21 cellular contexts compared by ENCODE assay signal in the genomic region with DNA sequence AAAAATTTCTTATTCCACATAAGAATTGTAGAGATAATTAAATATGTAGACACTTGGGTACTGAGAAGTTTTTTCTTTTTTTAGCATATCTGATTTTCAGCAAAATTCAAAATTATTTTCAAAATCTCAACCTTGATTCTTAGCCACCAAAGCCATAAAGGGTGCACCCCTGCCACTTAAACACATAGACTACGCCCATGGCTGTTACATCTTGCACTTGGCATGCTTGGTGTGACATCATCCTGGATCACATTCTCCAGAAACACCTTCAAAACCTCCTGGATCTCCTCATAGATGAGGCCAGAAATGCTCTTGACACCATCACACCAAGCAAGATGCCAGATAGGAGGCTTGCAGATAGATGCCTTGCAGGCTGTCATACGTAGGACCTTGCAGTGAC.
DNase-seq lines count a peak whose midpoint lies in the region; ATAC-seq, FAIRE-seq and TF ChIP-seq lines count a peak whose summit lies in the region.
"Had no signal": no experiment of that assay in that cellular context is flagged by ENCODE, and none has a peak within 500 bp of the region (broad histone marks: within the 10 kb centered on the region; RNA-seq: fewer than 3 reads in every experiment).

No MANE protein-coding gene starts in this region.

- H2BK120ac ChIP-seq in trophoblast cell (ENCODE audit: insufficient read depth, low read length, poor library complexity): no peak overlapping the region

- FAIRE-seq in GM12891 (lab: Jason Lieb, UNC): peak; percentile 66
- FAIRE-seq in astrocyte (lab: Jason Lieb, UNC): peak; percentile 54
- FAIRE-seq: G401.6, HTR-8/SVneo had no signal

- H3K27me3 ChIP-seq in astrocyte (ENCODE audit: insufficient read depth, low read length) (no peaks in the 10 kb centered on the region), trophoblast cell (ENCODE audit: insufficient read depth, low read length) (no peaks in the 10 kb centered on the region)
- H3K27me3 ChIP-seq in CD4-positive, alpha-beta T cell (ENCODE audit: control insufficient read depth, insufficient read depth, low read length): no peaks in the 10 kb centered on the region
- H3K27me3 ChIP-seq: BLaER1 treated with 17β-estradiol and CSF1 and Interleukin-3, amounts not matched to agents 10 nM and 100 nM; Peyer's patch had no signal

- CTCF ChIA-PET in activated CD8-positive, alpha-beta memory T cell treated with anti-CD3 and anti-CD28 coated beads, Interleukin-2, amount 10 ng/mL, durations not matched to agents 7 days and 5 days (lab: Charles Lee): no interaction called here
- CTCF ChIA-PET in CD4-positive, alpha-beta T cell (lab: Charles Lee): no interaction called here

- H3K9ac ChIP-seq in astrocyte (ENCODE audit: low read length) (no peak overlapping the region), trophoblast cell (ENCODE audit: low read length) (no peak overlapping the region)
- H3K9ac ChIP-seq: BLaER1 treated with 17β-estradiol and CSF1 and Interleukin-3, amounts not matched to agents 10 nM and 100 nM had no signal

- intact Hi-C loops in CD4-positive, alpha-beta T cell (cut with DNase I, micrococcal nuclease): no loop called here

- H4K8ac ChIP-seq in trophoblast cell (ENCODE audit: low read depth, low read length): no peak overlapping the region

- DNase-seq in GM12891 (ENCODE audit: insufficient read length, low spot score) (no peak), astrocyte (ENCODE audit: low read depth) (no peak), trophoblast cell (no peak)
- DNase-seq in activated CD8-positive, alpha-beta memory T cell treated with anti-CD3 and anti-CD28 coated beads, Interleukin-2, amount 10 ng/mL, durations not matched to agents 7 days and 5 days: no peak
- DNase-seq in CD4-positive, alpha-beta T cell: no peak
- DNase-seq: CD8-positive, alpha-beta T cell; Karpas-422; NCI-H1694; NCI-H2081; NCI-H2171; NCI-H345; NCI-H524 treated with DMSO at 0.1 percent for 48 hours; NCI-H82; Peyer's patch; SW 1271 had no signal

- peak overlapping the region; percentile 9 for H3K27ac ChIP-seq in KOPT-K1 (ENCODE audit: low read depth, low read length, poor library complexity, severe bottlenecking)
- H3K27ac ChIP-seq in astrocyte (ENCODE audit: low read depth, low read length): no peak overlapping the region
- H3K27ac ChIP-seq in trophoblast cell (ENCODE audit: low read depth, low read length): no peak overlapping the region
- no peak overlapping the region for H3K27ac ChIP-seq in CD4-positive, alpha-beta T cell (ENCODE audit: low read depth, low read length)
- H3K27ac ChIP-seq: BLaER1 treated with 17β-estradiol and CSF1 and Interleukin-3, amounts not matched to agents 10 nM and 100 nM; Peyer's patch had no signal

- no peak overlapping the region for H3K14ac ChIP-seq in trophoblast cell (ENCODE audit: low read length)

- H3K9me3 Mint-ChIP-seq in astrocyte (ENCODE audit: unreplicated experiment): peaks cover 2% of the 10 kb centered on the region
- H3K9me3 Mint-ChIP-seq in activated CD8-positive, alpha-beta memory T cell treated with anti-CD3 and anti-CD28 coated beads, Interleukin-2, amount 10 ng/mL, durations not matched to agents 7 days and 5 days (ENCODE audit: low read depth): peaks cover 13% of the 10 kb centered on the region
- peaks cover 13% of the 10 kb centered on the region for H3K9me3 Mint-ChIP-seq in CD4-positive, alpha-beta T cell

- H4K12ac ChIP-seq in trophoblast cell (ENCODE audit: low read depth, low read length): no peak overlapping the region

- TF ChIP-seq CTCF in astrocyte (IDR thresholded peaks at IDR 0.05; ENCODE audit: insufficient read depth, low read depth, low read length): no peak
- no peak for TF ChIP-seq CTCF in CD4-positive, alpha-beta T cell (IDR thresholded peaks at IDR 0.05)

- H4K20me1 ChIP-seq in astrocyte (ENCODE audit: insufficient read depth, low read length): no peaks in the 10 kb centered on the region
- H4K20me1 ChIP-seq: BLaER1 treated with 17β-estradiol and CSF1 and Interleukin-3, amounts not matched to agents 10 nM and 100 nM had no signal

- peaks cover 16% of the 10 kb centered on the region for H3K4me1 Mint-ChIP-seq in astrocyte (ENCODE audit: low read depth, unreplicated experiment)
- H3K4me1 Mint-ChIP-seq in activated CD8-positive, alpha-beta memory T cell treated with anti-CD3 and anti-CD28 coated beads, Interleukin-2, amount 10 ng/mL, durations not matched to agents 7 days and 5 days: no peaks in the 10 kb centered on the region
- H3K4me1 Mint-ChIP-seq in CD4-positive, alpha-beta T cell (ENCODE audit: low read depth): no peaks in the 10 kb centered on the region

- H3K79me1 ChIP-seq in trophoblast cell (ENCODE audit: low read length): no peaks in the 10 kb centered on the region

- no peak overlapping the region for H3K27ac Mint-ChIP-seq in astrocyte (ENCODE audit: unreplicated experiment)
- H3K27ac Mint-ChIP-seq in activated CD8-positive, alpha-beta memory T cell treated with anti-CD3 and anti-CD28 coated beads, Interleukin-2, amount 10 ng/mL, durations not matched to agents 7 days and 5 days: no peak overlapping the region
- no peak overlapping the region for H3K27ac Mint-ChIP-seq in CD4-positive, alpha-beta T cell
- H3K27ac Mint-ChIP-seq: CD8-positive, alpha-beta T cell; IgD-negative memory B cell had no signal

- H3K4me1 ChIP-seq in astrocyte (ENCODE audit: insufficient read depth, low read length) (no peaks in the 10 kb centered on the region), trophoblast cell (ENCODE audit: control insufficient read depth in 1 of 2, insufficient read depth in 2 of 2, low read length in 2 of 2) (no peaks in the 10 kb centered on the region)
- H3K4me1 ChIP-seq: BLaER1 treated with 17β-estradiol and CSF1 and Interleukin-3, amounts not matched to agents 10 nM and 100 nM; Peyer's patch had no signal

- no CpG with 5 or more reads among the region's 2 CpGs for WGBS in trophoblast cell (ENCODE audit: extremely low coverage, insufficient coverage, insufficient read length)

- POLR2A ChIA-PET in CD4-positive, alpha-beta T cell (lab: Charles Lee): interaction anchor here (0.6 kb wide), 1 partner anchor 637 kb away, joined by 4 read pairs; no protein-coding TSS in a partner anchor

- H3K36me3 ChIP-seq in KOPT-K1 (ENCODE audit: insufficient read depth, low read length) (no peaks in the 10 kb centered on the region), astrocyte (ENCODE audit: insufficient read depth, low read length) (no peaks in the 10 kb centered on the region), trophoblast cell (ENCODE audit: control insufficient read depth in 1 of 2, insufficient read depth in 2 of 2, low read length in 2 of 2) (no peaks in the 10 kb centered on the region)
- H3K36me3 ChIP-seq: BLaER1 treated with 17β-estradiol and CSF1 and Interleukin-3, amounts not matched to agents 10 nM and 100 nM; Peyer's patch had no signal

- ATAC-seq in activated CD8-positive, alpha-beta memory T cell treated with anti-CD3 and anti-CD28 coated beads, Interleukin-2, amount 10 ng/mL, durations not matched to agents 7 days and 5 days: no peak
- ATAC-seq in CD4-positive, alpha-beta T cell (ENCODE audit: poor library complexity): no peak
- ATAC-seq in HG03280 (IDR thresholded peaks at IDR 0.05; ENCODE audit: unreplicated experiment): no peak
- ATAC-seq: CD8-positive, alpha-beta T cell had no signal

- H3K4me3 ChIP-seq in astrocyte (ENCODE audit: insufficient read depth, low read depth, low read length) (no peak overlapping the region), trophoblast cell (ENCODE audit: low read depth, low read length) (peak overlapping the region; percentile 6)
- H3K4me3 ChIP-seq: BLaER1 treated with 17β-estradiol and CSF1 and Interleukin-3, amounts not matched to agents 10 nM and 100 nM; Peyer's patch had no signal

- TF ChIP-seq POLR2A in GM12891 (IDR thresholded peaks at IDR 0.05; ENCODE audit: low read depth, low read length): no peak

- H2BK5ac ChIP-seq in trophoblast cell (ENCODE audit: low read depth, low read length, poor library complexity): no peak overlapping the region

- no peaks in the 10 kb centered on the region for H3K79me2 ChIP-seq in astrocyte (ENCODE audit: insufficient read depth, low read length)
- H3K79me2 ChIP-seq in trophoblast cell (ENCODE audit: control insufficient read depth, insufficient read depth, low read length, poor library complexity): no peaks in the 10 kb centered on the region

- peak overlapping the region; percentile 17 for H3K4me2 ChIP-seq in astrocyte (ENCODE audit: low read length)
- H3K4me2 ChIP-seq in trophoblast cell (ENCODE audit: low read length): no peak overlapping the region
- H3K4me2 ChIP-seq: BLaER1 treated with 17β-estradiol and CSF1 and Interleukin-3, amounts not matched to agents 10 nM and 100 nM had no signal

- H3K36me3 Mint-ChIP-seq in astrocyte (ENCODE audit: low read depth, unreplicated experiment): no peaks in the 10 kb centered on the region
- peaks cover 12% of the 10 kb centered on the region for H3K36me3 Mint-ChIP-seq in activated CD8-positive, alpha-beta memory T cell treated with anti-CD3 and anti-CD28 coated beads, Interleukin-2, amount 10 ng/mL, durations not matched to agents 7 days and 5 days
- no peaks in the 10 kb centered on the region for H3K36me3 Mint-ChIP-seq in CD4-positive, alpha-beta T cell (ENCODE audit: low read depth)

- no peak overlapping the region for H3K4ac ChIP-seq in trophoblast cell (ENCODE audit: low read depth, low read length)

- no peak overlapping the region for H3K4me3 Mint-ChIP-seq in astrocyte (ENCODE audit: unreplicated experiment)
- H3K4me3 Mint-ChIP-seq in activated CD8-positive, alpha-beta memory T cell treated with anti-CD3 and anti-CD28 coated beads, Interleukin-2, amount 10 ng/mL, durations not matched to agents 7 days and 5 days: no peak overlapping the region
- no peak overlapping the region for H3K4me3 Mint-ChIP-seq in CD4-positive, alpha-beta T cell
- H3K4me3 Mint-ChIP-seq: CD8-positive, alpha-beta T cell; IgD-negative memory B cell had no signal

- H2AFZ ChIP-seq in astrocyte (ENCODE audit: low read depth, low read length) (no peak overlapping the region), trophoblast cell (ENCODE audit: insufficient read depth, low read length, poor library complexity) (no peak overlapping the region)

- H3K23ac ChIP-seq in trophoblast cell (ENCODE audit: low read length): no peak overlapping the region

- H2BK12ac ChIP-seq in trophoblast cell (ENCODE audit: low read length): no peak overlapping the region

- no peak overlapping the region for H2AK5ac ChIP-seq in trophoblast cell (ENCODE audit: low read length)

- H3K18ac ChIP-seq in trophoblast cell (ENCODE audit: low read length): no peak overlapping the region

- no peak overlapping the region for H4K91ac ChIP-seq in trophoblast cell (ENCODE audit: low read depth, low read length)

- H3K27me3 Mint-ChIP-seq in astrocyte (ENCODE audit: low read depth, unreplicated experiment): no peaks in the 10 kb centered on the region
- H3K27me3 Mint-ChIP-seq in activated CD8-positive, alpha-beta memory T cell treated with anti-CD3 and anti-CD28 coated beads, Interleukin-2, amount 10 ng/mL, durations not matched to agents 7 days and 5 days: peaks cover 28% of the 10 kb centered on the region
- H3K27me3 Mint-ChIP-seq in CD4-positive, alpha-beta T cell: peaks cover 14% of the 10 kb centered on the region
- H3K27me3 Mint-ChIP-seq: IgD-negative memory B cell had no signal

- peaks cover 24% of the 10 kb centered on the region for H3K9me3 ChIP-seq in KOPT-K1 (ENCODE audit: insufficient read depth, low read length, poor library complexity, severe bottlenecking)
- no peaks in the 10 kb centered on the region for H3K9me3 ChIP-seq in astrocyte (ENCODE audit: insufficient read depth, low read depth, low read length)
- no peaks in the 10 kb centered on the region for H3K9me3 ChIP-seq in trophoblast cell (ENCODE audit: insufficient read depth, low read depth, low read length)
- H3K9me3 ChIP-seq in CD4-positive, alpha-beta T cell (ENCODE audit: control insufficient read depth, low read length): peaks cover 22% of the 10 kb centered on the region
